ENCODE assay signal across 13 cellular contexts in genomic region chr1:94037392-94038229, GRCh38.
DNase-seq lines count a peak whose midpoint lies in the region; ATAC-seq and TF ChIP-seq lines count a peak whose summit lies in the region.
"Had no signal": no experiment of that assay in that cellular context is flagged by ENCODE, and none has a peak within 500 bp of the region (broad histone marks: within the 10 kb centered on the region; RNA-seq: fewer than 3 reads in every experiment).

No MANE protein-coding gene starts in this region.

- BruUV-seq in mammary epithelial cell (replicated peaks; lab: Mats Ljungman, UMichigan): no TSS peak

- no peak overlapping the region for H2AFZ ChIP-seq in mammary epithelial cell (ENCODE audit: low read depth, low read length)

- peak overlapping the region; percentile 39 for H3K4me2 ChIP-seq in mammary epithelial cell (ENCODE audit: insufficient read depth, low read depth, low read length)

- in situ Hi-C loops in mammary epithelial cell (cut with MboI; ENCODE audit: low sequenced_read_pairs in 2 of 2): loop anchor here in 1 of 2 donors (25.0 kb wide), 3 partner anchors 200 to 775 kb away; partner anchors contain the start of genes ARHGAP29 and SLC44A3

- TF ChIP-seq CTCF in left ventricle myocardium inferior (IDR thresholded peaks at IDR 0.05; ENCODE audit: borderline replicate concordance) (no peak), mammary epithelial cell (conservative IDR thresholded peaks at IDR 0.05 in 1 of 2, IDR thresholded peaks at IDR 0.05 in 1 of 2; ENCODE audit: extremely low read depth in 1 of 2, insufficient read depth in 1 of 2, low read depth in 1 of 2, low read length in 2 of 2) (no peak), vagina (IDR thresholded peaks at IDR 0.05) (no peak)

- intact Hi-C loops in left ventricle myocardium inferior (cut with micrococcal nuclease): no loop called here
- intact Hi-C loops in left cardiac atrium (cut with DNase I): no loop called here
- intact Hi-C loops in mammary epithelial cell (cut with micrococcal nuclease): loop anchor here (1.0 kb wide), 1 partner anchor 128 kb away; the partner anchor contains the start of gene GCLM
- intact Hi-C loops in vagina (cut with DNase I): no loop called here

- H3K27me3 ChIP-seq in left ventricle myocardium inferior (ENCODE audit: low read depth) (peaks cover 8% of the 10 kb centered on the region), mammary epithelial cell (ENCODE audit: insufficient read depth, low read length) (no peaks in the 10 kb centered on the region), vagina (no peaks in the 10 kb centered on the region)
- H3K27me3 ChIP-seq: cardiac muscle cell had no signal

- ATAC-seq in left cardiac atrium: no peak
- peak; percentile 53 for ATAC-seq in HG02973 (IDR thresholded peaks at IDR 0.05; ENCODE audit: unreplicated experiment)
- no peak for ATAC-seq in HG03432 (IDR thresholded peaks at IDR 0.05; ENCODE audit: unreplicated experiment)

- peak overlapping the region; percentile 76 for H3K27ac ChIP-seq in left ventricle myocardium inferior (replicated peaks)
- no peak overlapping the region for H3K27ac ChIP-seq in mammary epithelial cell (ENCODE audit: insufficient read depth, low read depth, low read length)
- peak overlapping the region; percentile 77 for H3K27ac ChIP-seq in vagina
- H3K27ac ChIP-seq: cardiac muscle cell had no signal

- H3K4me3 ChIP-seq in left ventricle myocardium inferior (no peak overlapping the region), mammary epithelial cell (replicated peaks in 1 of 3; ENCODE audit: insufficient read depth in 1 of 3, low read depth in 2 of 3, low read length in 3 of 3) (no peak overlapping the region), vagina (no peak overlapping the region)
- H3K4me3 ChIP-seq: cardiac muscle cell, stomach had no signal

- no peaks in the 10 kb centered on the region for H3K9me3 ChIP-seq in left ventricle myocardium inferior (replicated peaks)
- no peaks in the 10 kb centered on the region for H3K9me3 ChIP-seq in mammary epithelial cell (replicated peaks; ENCODE audit: insufficient read depth, low read length)
- H3K9me3 ChIP-seq in vagina: no peaks in the 10 kb centered on the region
- H3K9me3 ChIP-seq: stomach had no signal

- no peak for DNase-seq in left ventricle myocardium inferior
- DNase-seq in left cardiac atrium: no peak
- DNase-seq in mammary epithelial cell: peak; percentile 82
- no peak for DNase-seq in vagina (ENCODE audit: extremely low spot score in 2 of 2)
- no peak for DNase-seq in NCI-H1930 (lab: John Stamatoyannopoulos, UW)
- no peak for DNase-seq in stimulated activated CD4-positive, alpha-beta T cell treated with anti-CD3 and anti-CD28 coated beads, Interleukin-4, amount 100 ng/mL, for 24 hours
- DNase-seq: AML-193, kidney, NCI-H187, stomach had no signal

- H3K4me1 ChIP-seq in left ventricle myocardium inferior (peaks cover 47% of the 10 kb centered on the region), mammary epithelial cell (ENCODE audit: insufficient read depth, low read length) (peaks cover 23% of the 10 kb centered on the region), vagina (peaks cover 48% of the 10 kb centered on the region)

- CTCF ChIA-PET in mammary epithelial cell (lab: Charles Lee; ENCODE audit: low non-redundant PET): no interaction called here

- H3K9ac ChIP-seq in mammary epithelial cell (ENCODE audit: insufficient read depth, low read length): no peak overlapping the region

- no peak for TF ChIP-seq POLR2A in vagina (IDR thresholded peaks at IDR 0.05)

- dilution Hi-C loops in mammary epithelial cell (cut with HindIII; ENCODE audit: low sequenced_read_pairs): no loop called here

- H3K36me3 ChIP-seq in left ventricle myocardium inferior (no peaks in the 10 kb centered on the region), mammary epithelial cell (ENCODE audit: insufficient read depth, low read length) (no peaks in the 10 kb centered on the region), vagina (no peaks in the 10 kb centered on the region)
- H3K36me3 ChIP-seq: cardiac muscle cell, stomach had no signal

- no peaks in the 10 kb centered on the region for H3K79me2 ChIP-seq in mammary epithelial cell (ENCODE audit: insufficient read depth, low read length)

- 78% methylated on average over 9 of the region's 9 CpGs for WGBS in mammary epithelial cell (ENCODE audit: low coverage, missing lambda C conversion rate)

- no peaks in the 10 kb centered on the region for H4K20me1 ChIP-seq in mammary epithelial cell (ENCODE audit: insufficient read depth, low read length)
